Comparison of ENCODE assay signal across 24 cellular contexts in the genomic region with DNA sequence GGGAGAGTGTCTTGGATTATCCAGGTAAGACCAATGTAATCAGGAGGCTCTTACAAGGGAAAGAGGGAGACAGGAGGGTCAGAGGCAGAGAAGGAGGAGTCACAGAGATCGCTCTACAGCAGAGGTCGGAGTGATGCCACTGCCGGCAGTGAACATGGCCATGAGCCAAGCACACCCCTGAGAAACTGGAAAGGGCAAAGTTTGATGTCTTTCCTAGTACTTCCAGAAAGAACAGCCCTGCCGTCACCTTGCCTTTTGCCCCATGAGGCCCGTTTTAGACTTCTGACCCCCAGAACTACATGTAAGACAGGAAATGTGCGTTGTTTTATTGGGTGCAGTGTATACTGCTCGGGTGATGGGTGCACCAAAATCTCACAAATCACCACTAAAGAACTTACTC.
"Had no signal": no experiment of that assay in that cellular context is flagged by ENCODE, and none has a peak within 500 bp of the region (broad histone marks: within the 10 kb centered on the region; RNA-seq: fewer than 3 reads in every experiment).

No MANE protein-coding gene starts in this region.

- H3K27ac ChIP-seq: colonic mucosa, epithelial cell of prostate, esophagus squamous epithelium, gastrocnemius medialis, heart right ventricle, left lung, lower lobe of right lung had no signal

- H3K4me3 Mint-ChIP-seq: dendritic cell treated with granulocyte-macrophage colony-stimulating factor and Interleukin-4, amounts not matched to agents 40 ng/mL and 50 ng/mL, for 4 days; effector memory CD8-positive, alpha-beta T cell; endodermal cell; mesothelial cell of epicardium; naive B cell had no signal

- ATAC-seq: effector memory CD8-positive, alpha-beta T cell; esophagus mucosa; gastrocnemius medialis; heart right ventricle; left lung; left ventricle myocardium superior; lower lobe of right lung had no signal

- H3K36me3 ChIP-seq: colonic mucosa, esophagus squamous epithelium, gastrocnemius medialis, heart right ventricle, left lung, lower lobe of right lung had no signal

- H3K4me1 Mint-ChIP-seq: naive B cell had no signal

- DNase-seq: colonic mucosa; cortex of kidney; effector CD8-positive, alpha-beta T cell; effector memory CD8-positive, alpha-beta T cell; endodermal cell; erythroblast; esophagus squamous epithelium; foreskin fibroblast; foreskin melanocyte; gastrocnemius medialis; glutamatergic neuron; head of caudate nucleus; heart right ventricle; hippocampal formation; kidney glomerular epithelial cell; left lung; left ventricle myocardium superior; lower lobe of right lung; mesenchymal stem cell; naive B cell had no signal

- H3K4me3 ChIP-seq: colonic mucosa, esophagus squamous epithelium, gastrocnemius medialis, heart right ventricle, left lung, lower lobe of right lung had no signal

- H3K9me3 ChIP-seq: colonic mucosa, gastrocnemius medialis, lower lobe of right lung had no signal

- H3K27me3 ChIP-seq: colonic mucosa, esophagus squamous epithelium, gastrocnemius medialis, heart right ventricle, left lung had no signal

- H3K4me1 ChIP-seq: colonic mucosa, gastrocnemius medialis had no signal

- H3K36me3 Mint-ChIP-seq: mesothelial cell of epicardium had no signal

- H3K27ac Mint-ChIP-seq: dendritic cell treated with granulocyte-macrophage colony-stimulating factor and Interleukin-4, amounts not matched to agents 40 ng/mL and 50 ng/mL, for 4 days; effector memory CD8-positive, alpha-beta T cell; endodermal cell; mesothelial cell of epicardium; naive B cell had no signal
